In genomic region chr3:112126501-112126900, GRCh38 we compare ENCODE assay signal across 10 cellular contexts. TPM values are rescaled to one million over a fixed set of nuclear protein-coding genes. Genes with fewer than 3 reads are reported as not detected.
A peak's percentile ranks its signal among the peaks of the same experiment; 100 is the strongest.
DNase-seq lines count a peak whose midpoint lies in the region; ATAC-seq, FAIRE-seq and TF ChIP-seq lines count a peak whose summit lies in the region.
"Had no signal": no experiment of that assay in that cellular context is flagged by ENCODE, and none has a peak within 500 bp of the region (broad histone marks: within the 10 kb centered on the region; RNA-seq: fewer than 3 reads in every experiment).

No MANE protein-coding gene starts in this region.

- in situ Hi-C loops in KBM-7 (cut with MboI; ENCODE audit: low pct_unique_long_range_greater_than_20kb, low sequenced_read_pairs) = loop anchor here (25.0 kb wide), 1 partner anchor 386 kb away; no protein-coding TSS in a partner anchor

- no peaks in the 10 kb centered on the region for H3K27me3 ChIP-seq in NT2/D1 (ENCODE audit: insufficient read depth, insufficient read length)
- no peaks in the 10 kb centered on the region for H3K27me3 ChIP-seq in H1 (replicated peaks in 1 of 4; ENCODE audit: control insufficient read depth in 3 of 4, extremely low read depth in 1 of 4, insufficient read depth in 3 of 4, low read length in 3 of 4)
- no peaks in the 10 kb centered on the region for H3K27me3 ChIP-seq in osteoblast (ENCODE audit: insufficient read depth, low read length)
- H3K27me3 ChIP-seq in smooth muscle cell (ENCODE audit: low read depth) = no peaks in the 10 kb centered on the region

- H4K91ac ChIP-seq in H1 (replicated peaks; ENCODE audit: insufficient read length, low read length) = no peak overlapping the region

- TF ChIP-seq RAD21 in H1 (IDR thresholded peaks at IDR 0.05 in 1 of 2, conservative IDR thresholded peaks at IDR 0.05 in 1 of 2; ENCODE audit: low read depth in 2 of 2, low read length in 2 of 2) = no peak

- no peak for TF ChIP-seq POLR2A in H1 (IDR thresholded peaks at IDR 0.05; ENCODE audit: control extremely low read depth in 1 of 2, low read depth in 2 of 2, low read length in 2 of 2)

- TF ChIP-seq CTCF in H1 (IDR thresholded peaks at IDR 0.05; ENCODE audit: control extremely low read depth in 1 of 3, insufficient read depth in 1 of 3, low read depth in 1 of 3, low read length in 3 of 3) = no peak
- TF ChIP-seq CTCF in osteoblast (IDR thresholded peaks at IDR 0.05; ENCODE audit: extremely low read depth, low read depth, low read length) = no peak
- TF ChIP-seq CTCF in smooth muscle cell (IDR thresholded peaks at IDR 0.05; ENCODE audit: borderline replicate concordance, insufficient read depth, poor library complexity, severe bottlenecking) = no peak

- no peak for TF ChIP-seq EP300 in H1 (IDR thresholded peaks at IDR 0.05; ENCODE audit: borderline replicate concordance in 1 of 2, low read depth in 2 of 2, low read length in 2 of 2)

- no peak overlapping the region for H4K8ac ChIP-seq in H1 (ENCODE audit: extremely low read depth, insufficient read depth, low read length)

- H3K27ac ChIP-seq in H1 (ENCODE audit: low read depth, low read length) = no peak overlapping the region; the same call in 1 of the 2 replicates
- H3K27ac ChIP-seq in osteoblast (ENCODE audit: low read depth, low read length) = no peak overlapping the region
- no peak overlapping the region for H3K27ac ChIP-seq in smooth muscle cell (ENCODE audit: low read depth)

- no peak overlapping the region for H2AK5ac ChIP-seq in H1 (ENCODE audit: low read depth, low read length)

- POLR2A ChIA-PET in H1 (lab: Charles Lee; ENCODE audit: partially characterized antibody) = interaction anchor here (1.2 to 1.3 kb wide), 2 partner anchors 148 to 266 kb away, joined by 3 to 4 read pairs; no protein-coding TSS in a partner anchor

- FAIRE-seq in GM18507 (lab: Jason Lieb, UNC) = peak; percentile 21
- peak; percentile 83 for FAIRE-seq in H1 (lab: Jason Lieb, UNC)

- no peaks in the 10 kb centered on the region for H3F3A ChIP-seq in smooth muscle cell (ENCODE audit: low read depth)

- no peak overlapping the region for H4K5ac ChIP-seq in H1 (ENCODE audit: insufficient read length, low read depth, low read length)

- peak overlapping the region; percentile 1 to 27; a peak in 2 of 4 replicates for H3K4me2 ChIP-seq in H1 (ENCODE audit: insufficient read depth in 1 of 2, low read depth in 2 of 2, low read length in 2 of 2)
- peak overlapping the region; percentile 38 for H3K4me2 ChIP-seq in osteoblast (ENCODE audit: insufficient read depth, low read length)
- no peak overlapping the region for H3K4me2 ChIP-seq in smooth muscle cell

- no peak overlapping the region for H2BK5ac ChIP-seq in H1 (ENCODE audit: low read depth, low read length)

- no peak for DNase-seq in GM18507 (ENCODE audit: extremely low spot score, insufficient read length, low read depth)
- DNase-seq in NT2/D1 (ENCODE audit: low read depth, low spot score) = peak; percentile 85
- DNase-seq in H1 (ENCODE audit: low read depth in 1 of 2, low spot score in 2 of 2) = peak in 1 of 2 experiments; percentile 60
- no peak for DNase-seq in osteoblast (ENCODE audit: insufficient read length, low spot score, missing footprints)
- DNase-seq in KBM-7 = no peak
- no peak for DNase-seq in smooth muscle cell (lab: John Stamatoyannopoulos, UW; ENCODE audit: unreplicated experiment)
- DNase-seq: posterior cingulate gyrus, SHP77 had no signal

- no peak overlapping the region for H3K23ac ChIP-seq in H1 (ENCODE audit: insufficient read length)

- WGBS in H1 (ENCODE audit: extremely low coverage in 1 of 2, insufficient coverage in 1 of 2, insufficient read length in 1 of 2, insufficient replicate concordance in 2 of 2, low coverage in 1 of 2, low lambda C conversion rate in 2 of 2, missing lambda C conversion rate in 1 of 2), 2 experiments = 66% methylated on average over 2 of the region's 2 CpGs; no CpG with 5 or more reads in 1 of the 2 experiments
- WGBS in smooth muscle cell (ENCODE audit: low lambda C conversion rate) = 44% methylated on average over 2 of the region's 2 CpGs

- no peak overlapping the region for H3K9ac ChIP-seq in NT2/D1 (ENCODE audit: insufficient read length, low read depth)
- H3K9ac ChIP-seq in H1 (replicated peaks in 1 of 4; ENCODE audit: extremely low read depth in 1 of 4, low read depth in 3 of 4, low read length in 3 of 4) = no peak overlapping the region
- H3K9ac ChIP-seq in smooth muscle cell (ENCODE audit: low read depth) = no peak overlapping the region

- H3K79me2 ChIP-seq in H1 (ENCODE audit: control insufficient read depth in 1 of 2, insufficient read depth in 2 of 2, low read length in 2 of 2) (no peaks in the 10 kb centered on the region), osteoblast (ENCODE audit: insufficient read depth, low read length) (no peaks in the 10 kb centered on the region), smooth muscle cell (ENCODE audit: low read depth) (no peaks in the 10 kb centered on the region)

- H2AFZ ChIP-seq in H1 (ENCODE audit: low read length) (no peak overlapping the region), osteoblast (ENCODE audit: low read length) (peak overlapping the region; percentile 76), smooth muscle cell (ENCODE audit: low read depth) (no peak overlapping the region)

- no peak overlapping the region for H3K4ac ChIP-seq in H1 (replicated peaks; ENCODE audit: insufficient read length, low read depth, low read length)

- 0 out of 2 replicates have a peak overlapping the region, but pooled peaks have one; percentile 14 for H3K18ac ChIP-seq in H1 (ENCODE audit: extremely low read depth, low read length)

- H2BK120ac ChIP-seq in H1 (replicated peaks; ENCODE audit: low read depth, low read length) = peak overlapping the region; percentile 13

- no peak overlapping the region for H2BK15ac ChIP-seq in H1 (ENCODE audit: low read length)

- peaks cover 2% of the 10 kb centered on the region for H3K4me1 ChIP-seq in NT2/D1 (ENCODE audit: insufficient read depth, insufficient read length)
- peaks cover 0 to 16% (median 11%) of the 10 kb centered on the region in 4 experiments; a peak in 5 of 7 replicates for H3K4me1 ChIP-seq in H1 (replicated peaks in 1 of 4; ENCODE audit: control insufficient read depth in 3 of 4, insufficient read depth in 4 of 4, low read length in 3 of 4)
- H3K4me1 ChIP-seq in osteoblast (ENCODE audit: insufficient read depth, low read length) = no peaks in the 10 kb centered on the region
- H3K4me1 ChIP-seq in smooth muscle cell (ENCODE audit: low read depth) = peaks cover 29% of the 10 kb centered on the region

- H2BK20ac ChIP-seq in H1 (ENCODE audit: low read length) = no peak overlapping the region

- peaks cover 42% of the 10 kb centered on the region for H3K36me3 ChIP-seq in NT2/D1 (ENCODE audit: insufficient read depth, insufficient read length, low read length)
- no peaks in the 10 kb centered on the region; a peak in 2 of 8 replicates for H3K36me3 ChIP-seq in H1 (ENCODE audit: control insufficient read depth in 2 of 4, insufficient read depth in 4 of 4, low read length in 3 of 4)
- no peaks in the 10 kb centered on the region for H3K36me3 ChIP-seq in osteoblast (ENCODE audit: insufficient read depth, low read length)
- H3K36me3 ChIP-seq in smooth muscle cell (ENCODE audit: low read depth) = no peaks in the 10 kb centered on the region

- no peaks in the 10 kb centered on the region for H3K23me2 ChIP-seq in H1 (ENCODE audit: low read depth, low read length)

- H2BK12ac ChIP-seq in H1 (ENCODE audit: low read depth, low read length) = no peak overlapping the region

- ATAC-seq in activated CD4-positive, CD25-positive, alpha-beta regulatory T cell treated with anti-CD3 and anti-CD28 coated beads, Interleukin-2, amount 50 U/mL, for 24 hours = no peak

- CTCF ChIA-PET in H1 (lab: Charles Lee; ENCODE audit: partially characterized antibody) = interaction anchor here (0.6 to 5.1 kb wide), 3 partner anchors 12 to 387 kb away, joined by 3 to 31 read pairs (median 20); no protein-coding TSS in a partner anchor

- H3K56ac ChIP-seq in H1 (replicated peaks; ENCODE audit: insufficient read length, low read depth, low read length) = no peak overlapping the region

- H4K20me1 ChIP-seq in H1 (replicated peaks in 1 of 2; ENCODE audit: control insufficient read depth in 1 of 2, insufficient read depth in 2 of 2, low read length in 2 of 2) = no peaks in the 10 kb centered on the region
- H4K20me1 ChIP-seq in osteoblast (ENCODE audit: insufficient read depth, low read length) = no peaks in the 10 kb centered on the region
- H4K20me1 ChIP-seq in smooth muscle cell (ENCODE audit: low read depth) = no peaks in the 10 kb centered on the region

- H3K4me3 ChIP-seq in NT2/D1 (ENCODE audit: insufficient read length, low read depth) (no peak overlapping the region), H1 (ENCODE audit: extremely low read depth in 1 of 4, insufficient read depth in 2 of 4, low read depth in 3 of 4, low read length in 4 of 4) (no peak overlapping the region), osteoblast (ENCODE audit: insufficient read depth, low read length) (no peak overlapping the region), smooth muscle cell (no peak overlapping the region)

- H3K9me3 ChIP-seq in NT2/D1 (ENCODE audit: insufficient read depth, low read length) (no peaks in the 10 kb centered on the region), H1 (ENCODE audit: insufficient read depth in 2 of 2, low read depth in 1 of 2, low read length in 1 of 2) (no peaks in the 10 kb centered on the region), osteoblast (ENCODE audit: low read depth, low read length) (no peaks in the 10 kb centered on the region), smooth muscle cell (replicated peaks; ENCODE audit: low read depth) (no peaks in the 10 kb centered on the region)

- no peak overlapping the region for H3K14ac ChIP-seq in H1 (ENCODE audit: insufficient read length)

- H3K79me1 ChIP-seq in H1 (ENCODE audit: low read depth, low read length) = no peaks in the 10 kb centered on the region

RNA-seq across cellular contexts. Expression of gene GCSAM, which starts 6.5 kb away (rescaled TPM):
- total RNA-seq in H1 (2021; fragmentation: NEBNext Ultra II Directional; extraction: Animal tissue kit (Norgen Biotek cat#: 25700)) = not detected in 2 replicates
- polyA plus RNA-seq in H1 (2011; rRNA removed) (not detected in 2 replicates), smooth muscle cell (0.28 TPM in 1 of 2 replicates, not detected in the other)
- polyA plus RNA-seq in H1 (2011; cell fraction: cytosol; rRNA removed) = not detected
- polyA plus RNA-seq in H1 (2011; cell fraction: nucleus; rRNA removed) = not detected
- 0.80 to 1.5 TPM (median 1.2 TPM) in 4 replicates for polyA plus RNA-seq in H1 (2012, experiment 1 of 2)
- 0.04 TPM for polyA plus RNA-seq in H1 (2012, experiment 2 of 2)
- polyA plus RNA-seq in H1 (2013, experiment 1 of 2) = not detected
- polyA plus RNA-seq in H1 (2013, experiment 2 of 2) = not detected
- polyA minus RNA-seq in H1 (2011; rRNA and poly(A)+ RNA removed) = not detected in 2 replicates
- not detected for polyA minus RNA-seq in H1 (2011; cell fraction: cytosol; rRNA and poly(A)+ RNA removed)
- not detected for polyA minus RNA-seq in H1 (2011; cell fraction: nucleus; rRNA and poly(A)+ RNA removed)
- total RNA-seq in osteoblast (under 0.01 and 0.36 TPM in 2 replicates), smooth muscle cell (0.67 TPM in 1 of 2 replicates, not detected in the other)
- total RNA-seq: LHCN-M2 had no signal

RNA-seq across cellular contexts. Expression of gene C3orf52, which starts 40.3 kb away (rescaled TPM):
- 13.1 and 13.2 TPM in 2 replicates for total RNA-seq in H1 (2021; fragmentation: NEBNext Ultra II Directional; extraction: Animal tissue kit (Norgen Biotek cat#: 25700))
- polyA plus RNA-seq in H1 (2011; rRNA removed) (8.0 and 9.7 TPM in 2 replicates), smooth muscle cell (4.0 and 10.8 TPM in 2 replicates)
- polyA plus RNA-seq in H1 (2011; cell fraction: cytosol; rRNA removed) = 10.0 TPM
- polyA plus RNA-seq in H1 (2011; cell fraction: nucleus; rRNA removed) = 9.3 TPM
- polyA plus RNA-seq in H1 (2012, experiment 1 of 2) = 7.6 to 12.8 TPM (median 10.1 TPM) in 4 replicates
- 4.7 TPM for polyA plus RNA-seq in H1 (2012, experiment 2 of 2)
- polyA plus RNA-seq in H1 (2013, experiment 1 of 2) = 7.8 TPM
- polyA plus RNA-seq in H1 (2013, experiment 2 of 2) = 9.1 TPM
- 11.9 and 12.6 TPM in 2 replicates for polyA minus RNA-seq in H1 (2011; rRNA and poly(A)+ RNA removed)
- 4.6 TPM for polyA minus RNA-seq in H1 (2011; cell fraction: cytosol; rRNA and poly(A)+ RNA removed)
- 19.9 TPM for polyA minus RNA-seq in H1 (2011; cell fraction: nucleus; rRNA and poly(A)+ RNA removed)
- total RNA-seq in osteoblast (3.5 and 4.0 TPM in 2 replicates), smooth muscle cell (10.2 and 14.8 TPM in 2 replicates)
